ENCODE assay signal across 8 cellular contexts in the genomic region with DNA sequence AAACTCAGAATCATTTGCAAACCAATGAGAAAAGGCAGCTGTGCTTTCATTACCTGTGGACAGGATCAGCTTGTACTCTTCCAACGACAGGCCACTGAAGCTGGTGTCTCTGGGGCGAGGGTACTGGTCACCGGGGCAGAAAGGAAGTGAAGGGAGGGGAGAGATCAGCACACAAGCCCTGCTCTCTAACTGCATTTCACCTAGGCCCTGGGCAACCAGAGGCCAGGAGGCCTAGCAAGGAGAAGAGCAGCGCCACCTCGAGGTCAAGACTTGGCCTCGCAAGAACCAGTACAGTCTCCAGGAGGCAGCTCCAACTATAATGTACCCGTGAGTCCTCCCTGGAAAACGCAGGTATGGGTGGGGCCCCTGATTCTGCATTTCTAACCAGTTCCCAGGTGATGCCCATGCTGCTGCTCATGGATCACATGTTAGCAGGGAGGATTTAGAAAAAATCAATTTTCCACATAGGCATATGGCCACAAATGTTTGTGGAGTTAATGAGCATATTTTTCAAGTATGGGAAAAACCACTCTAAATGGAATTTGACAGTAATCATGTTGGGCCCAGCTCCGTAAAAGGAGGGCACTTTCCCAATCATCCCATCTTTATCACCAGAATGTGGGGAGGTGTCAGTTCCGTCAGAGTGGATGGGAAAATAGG. TPM values are rescaled to one million over a fixed set of nuclear protein-coding genes. Genes with fewer than 3 reads are reported as not detected.
DNase-seq lines count a peak whose midpoint lies in the region; ATAC-seq lines count a peak whose summit lies in the region.

No MANE protein-coding gene starts in this region.

- no peak overlapping the region for H3K27ac ChIP-seq in CD8-positive, alpha-beta memory T cell (ENCODE audit: low read depth, low read length)
- H3K27ac ChIP-seq in mesendoderm (ENCODE audit: low read depth, low read length) = no peak overlapping the region

- H2BK120ac ChIP-seq in mesendoderm (ENCODE audit: low read depth, low read length) = no peak overlapping the region

- no peak overlapping the region for H2BK15ac ChIP-seq in mesendoderm (replicated peaks; ENCODE audit: low read depth)

- no CpG with 5 or more reads among the region's 10 CpGs for WGBS in mesendoderm (ENCODE audit: extremely low coverage, insufficient coverage, low lambda C conversion rate)

- no peak overlapping the region for H3K18ac ChIP-seq in mesendoderm (ENCODE audit: low read length)

- peak overlapping the region; percentile 53 for H3K9ac ChIP-seq in mesendoderm (ENCODE audit: low read length)

- no peak overlapping the region for H4K5ac ChIP-seq in mesendoderm (ENCODE audit: low read length)

- H3K4me1 Mint-ChIP-seq in CD8-positive, alpha-beta memory T cell = peaks cover 25 to 30% (median 29%) of the 10 kb centered on the region in 3 donors

- H3K27me3 ChIP-seq in CD8-positive, alpha-beta memory T cell (ENCODE audit: insufficient read depth, low read length, poor library complexity, severe bottlenecking) = no peaks in the 10 kb centered on the region
- no peaks in the 10 kb centered on the region for H3K27me3 ChIP-seq in mesendoderm (ENCODE audit: insufficient read depth, low read length, poor library complexity)

- DNase-seq in CD8-positive, alpha-beta memory T cell = peak; percentile 60 to 77 (median 61)
- DNase-seq in NCI-H1694 treated with DMSO at 0.1 percent for 48 hours (lab: John Stamatoyannopoulos, UW) (peak; percentile 59), dermis blood vessel endothelial cell (peak; percentile 91), mesendoderm (peak; percentile 94), NCI-H2029 treated with DMSO at 0.1 percent for 48 hours (lab: John Stamatoyannopoulos, UW) (no peak)
- DNase-seq in activated CD4-positive, alpha-beta T cell treated with anti-CD3 and anti-CD28 coated beads for 4 hours = peak; percentile 72 to 77
- peak; percentile 33 for DNase-seq in stimulated activated CD8-positive, alpha-beta memory T cell treated with anti-CD3 and anti-CD28 coated beads, Interleukin-7, amount 100 ng/mL, for 24 hours (ENCODE audit: low read depth)

- no peak overlapping the region for H3K4me3 Mint-ChIP-seq in CD8-positive, alpha-beta memory T cell

- no peak overlapping the region for H3K4ac ChIP-seq in mesendoderm (ENCODE audit: low read depth, low read length)

- POLR2A ChIA-PET in CD8-positive, alpha-beta memory T cell (lab: Charles Lee) = no interaction called here

- no peak overlapping the region for H2BK5ac ChIP-seq in mesendoderm (ENCODE audit: low read length)

- CTCF ChIA-PET in CD8-positive, alpha-beta memory T cell (lab: Charles Lee) = interaction anchor here (0.8 to 3.5 kb wide), 12 partner anchors 10 to 122 kb away, joined by 3 to 29 read pairs (median 5); a partner anchor contains a TSS

- H3K27ac Mint-ChIP-seq in CD8-positive, alpha-beta memory T cell = peak overlapping the region; percentile 8 to 94 (median 74)

- peaks cover 33% of the 10 kb centered on the region for H3K4me1 ChIP-seq in CD8-positive, alpha-beta memory T cell (ENCODE audit: insufficient read depth, low read length)
- peaks cover 2% of the 10 kb centered on the region for H3K4me1 ChIP-seq in mesendoderm (ENCODE audit: control insufficient read depth, low read depth, low read length)

- peaks cover 0 to 51% (median 4%) of the 10 kb centered on the region in 3 donors for H3K36me3 Mint-ChIP-seq in CD8-positive, alpha-beta memory T cell

- peaks cover 4% of the 10 kb centered on the region for H3K36me3 ChIP-seq in CD8-positive, alpha-beta memory T cell (ENCODE audit: insufficient read depth, low read length)
- peaks cover 9% of the 10 kb centered on the region for H3K36me3 ChIP-seq in mesendoderm (ENCODE audit: control insufficient read depth, insufficient read depth, low read length)

- H3K4me3 ChIP-seq in CD8-positive, alpha-beta memory T cell (ENCODE audit: low read length) = no peak overlapping the region
- no peak overlapping the region for H3K4me3 ChIP-seq in mesendoderm (ENCODE audit: low read length)

- H3K9me3 Mint-ChIP-seq in CD8-positive, alpha-beta memory T cell = no peaks in the 10 kb centered on the region

- peak; percentile 51 for ATAC-seq in GM21737 (IDR thresholded peaks at IDR 0.05; ENCODE audit: unreplicated experiment)

- H3K79me2 ChIP-seq in mesendoderm (ENCODE audit: control insufficient read depth, insufficient read depth, low read length) = no peaks in the 10 kb centered on the region

- no peak overlapping the region for H3K4me2 ChIP-seq in mesendoderm (ENCODE audit: low read length)

- H4K8ac ChIP-seq in mesendoderm (ENCODE audit: low read depth, low read length) = no peak overlapping the region

- no peaks in the 10 kb centered on the region for H3K79me1 ChIP-seq in mesendoderm (ENCODE audit: low read length)

- H3K23ac ChIP-seq in mesendoderm (ENCODE audit: low read length) = no peak overlapping the region

- H3K27me3 Mint-ChIP-seq in CD8-positive, alpha-beta memory T cell = no peaks in the 10 kb centered on the region

- H3K9me3 ChIP-seq in CD8-positive, alpha-beta memory T cell (ENCODE audit: low read length) = no peaks in the 10 kb centered on the region

- H2AK5ac ChIP-seq in mesendoderm (ENCODE audit: low read length) = no peak overlapping the region

- peak overlapping the region; percentile 61 for H3K56ac ChIP-seq in mesendoderm (ENCODE audit: low read length)

RNA-seq across cellular contexts. Expression of a gene that starts 11.0 kb away (rescaled TPM):
- 100 to 1,000 TPM; 150 to 157 TPM for total RNA-seq in CD8-positive, alpha-beta memory T cell
- polyA plus RNA-seq in CD8-positive, alpha-beta memory T cell = 46.7 TPM
- 9.4 and 12.3 TPM in 2 replicates for total RNA-seq in dermis blood vessel endothelial cell
- polyA plus RNA-seq in mesendoderm (2013, experiment 1 of 2) = 90.1 TPM
- polyA plus RNA-seq in mesendoderm (2013, experiment 2 of 2) = 91.4 TPM

RNA-seq across cellular contexts. Expression of a gene that starts 46.2 kb away (rescaled TPM):
- total RNA-seq in CD8-positive, alpha-beta memory T cell = not detected
- polyA plus RNA-seq in CD8-positive, alpha-beta memory T cell = not detected
- total RNA-seq in dermis blood vessel endothelial cell = under 0.01 and 0.05 TPM in 2 replicates
- polyA plus RNA-seq in mesendoderm (2013, experiment 1 of 2) = 0.01 TPM
- 0.04 TPM for polyA plus RNA-seq in mesendoderm (2013, experiment 2 of 2)

Comparison
In these comparisons a context has a peak if more than half of its experiments do, and no peak if none do; other contexts are left out.
1. RNA of a gene that starts 11.0 kb away (total RNA-seq): 150 to 157 TPM in CD8-positive, alpha-beta memory T cell; 9.4 to 12.3 TPM in dermis blood vessel endothelial cell; every median in the first group is over 10 times any median in the second.